Comparison of ENCODE assay signal across 20 cellular contexts in the genomic region with DNA sequence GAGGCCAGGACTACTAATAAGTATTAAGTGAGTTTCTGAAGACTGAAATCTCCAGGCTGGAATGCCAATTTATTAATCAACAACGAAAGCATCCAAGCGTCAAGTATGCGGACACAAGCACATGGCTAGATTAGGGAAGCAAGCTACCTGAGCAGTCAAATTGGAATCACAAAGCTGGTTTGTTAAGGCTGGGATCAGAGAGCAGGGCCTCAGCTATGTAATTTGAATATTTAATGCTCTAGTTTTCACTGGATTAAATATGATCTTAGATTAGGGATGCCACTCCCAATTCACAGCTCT. TPM values are rescaled to one million over a fixed set of nuclear protein-coding genes. Genes with fewer than 3 reads are reported as not detected.
DNase-seq lines count a peak whose midpoint lies in the region; ATAC-seq, FAIRE-seq and TF ChIP-seq lines count a peak whose summit lies in the region.
"Had no signal": no experiment of that assay in that cellular context is flagged by ENCODE, and none has a peak within 500 bp of the region (broad histone marks: within the 10 kb centered on the region; RNA-seq: fewer than 3 reads in every experiment).

No MANE protein-coding gene starts in this region.

- H3K4me1 Mint-ChIP-seq in activated CD8-positive, alpha-beta T cell treated with anti-CD3 and anti-CD28 coated beads for 36 hours (ENCODE audit: low read depth): peaks cover 14% of the 10 kb centered on the region
- H3K4me1 Mint-ChIP-seq in activated CD8-positive, alpha-beta T cell treated with anti-CD3 and anti-CD28 coated beads, Interleukin-2, amount 10 ng/mL, durations not matched to agents 7 days and 5 days (ENCODE audit: low read depth): no peaks in the 10 kb centered on the region
- peaks cover 33% of the 10 kb centered on the region for H3K4me1 Mint-ChIP-seq in activated CD4-positive, alpha-beta memory T cell treated with anti-CD3 and anti-CD28 coated beads for 36 hours (ENCODE audit: low read depth)

- H3K9me3 Mint-ChIP-seq in activated CD8-positive, alpha-beta T cell treated with anti-CD3 and anti-CD28 coated beads for 36 hours: no peaks in the 10 kb centered on the region
- H3K9me3 Mint-ChIP-seq in activated CD8-positive, alpha-beta T cell treated with anti-CD3 and anti-CD28 coated beads, Interleukin-2, amount 10 ng/mL, durations not matched to agents 7 days and 5 days (ENCODE audit: insufficient read depth): no peaks in the 10 kb centered on the region
- no peaks in the 10 kb centered on the region for H3K9me3 Mint-ChIP-seq in activated CD4-positive, alpha-beta memory T cell treated with anti-CD3 and anti-CD28 coated beads for 36 hours
- H3K9me3 Mint-ChIP-seq: mesothelial cell of epicardium had no signal

- no peak for TF ChIP-seq CTCF in activated CD8-positive, alpha-beta T cell treated with anti-CD3 and anti-CD28 coated beads for 36 hours (IDR thresholded peaks at IDR 0.05)
- TF ChIP-seq CTCF in kidney epithelial cell (IDR thresholded peaks at IDR 0.05; ENCODE audit: insufficient read depth, low read length, poor library complexity, severe bottlenecking) (no peak), thoracic aorta (IDR thresholded peaks at IDR 0.05) (no peak)

- no peak overlapping the region for H3K4me3 Mint-ChIP-seq in activated CD8-positive, alpha-beta T cell treated with anti-CD3 and anti-CD28 coated beads for 36 hours
- no peak overlapping the region for H3K4me3 Mint-ChIP-seq in activated CD8-positive, alpha-beta T cell treated with anti-CD3 and anti-CD28 coated beads, Interleukin-2, amount 10 ng/mL, durations not matched to agents 7 days and 5 days
- no peak overlapping the region for H3K4me3 Mint-ChIP-seq in activated CD4-positive, alpha-beta memory T cell treated with anti-CD3 and anti-CD28 coated beads for 36 hours
- H3K4me3 Mint-ChIP-seq: mesothelial cell of epicardium had no signal

- peak overlapping the region; percentile 62 to 82 for H3K27ac ChIP-seq in thoracic aorta
- H3K27ac ChIP-seq: WERI-Rb-1 had no signal

- no peaks in the 10 kb centered on the region for H3K27me3 ChIP-seq in kidney epithelial cell (ENCODE audit: control insufficient read depth, insufficient read depth, low read length)
- H3K27me3 ChIP-seq in thoracic aorta (replicated peaks; ENCODE audit: insufficient read depth): no peaks in the 10 kb centered on the region
- H3K27me3 ChIP-seq: Peyer's patch, sigmoid colon, transverse colon had no signal

- intact Hi-C loops in activated CD8-positive, alpha-beta T cell treated with anti-CD3 and anti-CD28 coated beads for 36 hours (cut with micrococcal nuclease): no loop called here
- intact Hi-C loops in activated CD4-positive, alpha-beta memory T cell treated with anti-CD3 and anti-CD28 coated beads for 36 hours (cut with micrococcal nuclease): loop anchor here (10.0 kb wide), 1 partner anchor 985 kb away; a partner anchor contains a TSS

- POLR2A ChIA-PET in activated CD8-positive, alpha-beta T cell treated with anti-CD3 and anti-CD28 coated beads for 36 hours (lab: Charles Lee): no interaction called here
- POLR2A ChIA-PET in activated CD8-positive, alpha-beta T cell treated with anti-CD3 and anti-CD28 coated beads, Interleukin-2, amount 10 ng/mL, durations not matched to agents 7 days and 5 days (lab: Charles Lee): no interaction called here
- POLR2A ChIA-PET in activated CD4-positive, alpha-beta memory T cell treated with anti-CD3 and anti-CD28 coated beads for 36 hours (lab: Charles Lee): interaction anchor here (1.0 to 2.1 kb wide), 4 partner anchors 12 to 36 kb away, joined by 3 to 9 read pairs (median 8); no protein-coding TSS in a partner anchor

- ATAC-seq in activated CD8-positive, alpha-beta T cell treated with anti-CD3 and anti-CD28 coated beads for 36 hours: no peak
- ATAC-seq in activated CD8-positive, alpha-beta T cell treated with anti-CD3 and anti-CD28 coated beads, Interleukin-2, amount 10 ng/mL, durations not matched to agents 7 days and 5 days: no peak
- ATAC-seq in thoracic aorta (ENCODE audit: insufficient number of reproducible peaks, low FRiP score, low read depth) (no peak), HG02981 (IDR thresholded peaks at IDR 0.05; ENCODE audit: unreplicated experiment) (no peak)

- no peaks in the 10 kb centered on the region for H3K9me3 ChIP-seq in thoracic aorta
- H3K9me3 ChIP-seq: Peyer's patch, sigmoid colon, transverse colon had no signal

- CTCF ChIA-PET in activated CD8-positive, alpha-beta T cell treated with anti-CD3 and anti-CD28 coated beads for 36 hours (lab: Charles Lee): no interaction called here
- CTCF ChIA-PET in activated CD8-positive, alpha-beta T cell treated with anti-CD3 and anti-CD28 coated beads, Interleukin-2, amount 10 ng/mL, durations not matched to agents 7 days and 5 days (lab: Charles Lee): no interaction called here
- CTCF ChIA-PET in activated CD4-positive, alpha-beta memory T cell treated with anti-CD3 and anti-CD28 coated beads for 36 hours (lab: Charles Lee): interaction anchor here (0.8 to 1.3 kb wide), 3 partner anchors 43 to 71 kb away, joined by 3 read pairs; no protein-coding TSS in a partner anchor

- peaks cover 7% of the 10 kb centered on the region for H3K27me3 Mint-ChIP-seq in activated CD8-positive, alpha-beta T cell treated with anti-CD3 and anti-CD28 coated beads for 36 hours
- peaks cover 4% of the 10 kb centered on the region for H3K27me3 Mint-ChIP-seq in activated CD8-positive, alpha-beta T cell treated with anti-CD3 and anti-CD28 coated beads, Interleukin-2, amount 10 ng/mL, durations not matched to agents 7 days and 5 days (ENCODE audit: low read depth)
- peaks cover 5% of the 10 kb centered on the region for H3K27me3 Mint-ChIP-seq in activated CD4-positive, alpha-beta memory T cell treated with anti-CD3 and anti-CD28 coated beads for 36 hours

- H3K4me3 ChIP-seq in kidney epithelial cell (ENCODE audit: low read depth, low read length) (no peak overlapping the region), thoracic aorta (no peak overlapping the region)
- H3K4me3 ChIP-seq: sigmoid colon, transverse colon had no signal

- H3K4me1 ChIP-seq in thoracic aorta (ENCODE audit: control insufficient read depth in 1 of 2, low read depth in 2 of 2): peaks cover 16 to 17% of the 10 kb centered on the region in 2 donors

- H3K36me3 Mint-ChIP-seq in activated CD8-positive, alpha-beta T cell treated with anti-CD3 and anti-CD28 coated beads for 36 hours (ENCODE audit: low read depth): no peaks in the 10 kb centered on the region
- no peaks in the 10 kb centered on the region for H3K36me3 Mint-ChIP-seq in activated CD8-positive, alpha-beta T cell treated with anti-CD3 and anti-CD28 coated beads, Interleukin-2, amount 10 ng/mL, durations not matched to agents 7 days and 5 days (ENCODE audit: low read depth)
- peaks cover 7% of the 10 kb centered on the region for H3K36me3 Mint-ChIP-seq in activated CD4-positive, alpha-beta memory T cell treated with anti-CD3 and anti-CD28 coated beads for 36 hours
- H3K36me3 Mint-ChIP-seq: CD4-positive, alpha-beta memory T cell; mesothelial cell of epicardium had no signal

- no peak for FAIRE-seq in frontal cortex (lab: Jason Lieb, UNC)
- FAIRE-seq: A204.1 had no signal

- no peaks in the 10 kb centered on the region for H3K36me3 ChIP-seq in kidney epithelial cell (ENCODE audit: control insufficient read depth, insufficient read depth, low read length)
- no peaks in the 10 kb centered on the region for H3K36me3 ChIP-seq in thoracic aorta
- H3K36me3 ChIP-seq: Peyer's patch, sigmoid colon, transverse colon, WERI-Rb-1 had no signal

- no peak for DNase-seq in activated CD8-positive, alpha-beta T cell treated with anti-CD3 and anti-CD28 coated beads for 36 hours
- no peak for DNase-seq in activated CD8-positive, alpha-beta T cell treated with anti-CD3 and anti-CD28 coated beads, Interleukin-2, amount 10 ng/mL, durations not matched to agents 7 days and 5 days
- no peak for DNase-seq in activated CD4-positive, alpha-beta memory T cell treated with anti-CD3 and anti-CD28 coated beads for 36 hours
- peak; percentile 45 for DNase-seq in kidney epithelial cell (ENCODE audit: low read depth)
- DNase-seq in thoracic aorta (ENCODE audit: low spot score): no peak
- no peak for DNase-seq in frontal cortex (ENCODE audit: low spot score in 2 of 2)
- DNase-seq in GM03348 (ENCODE audit: low spot score): no peak
- DNase-seq: activated effector memory CD4-positive, alpha-beta T cell treated with Interleukin-2 at 50 U/mL for 16 hours; cortex of kidney; DND-41; NCI-H1048; NCI-H69; WERI-Rb-1 had no signal

- peak overlapping the region; percentile 3 for H3K27ac Mint-ChIP-seq in activated CD8-positive, alpha-beta T cell treated with anti-CD3 and anti-CD28 coated beads for 36 hours
- H3K27ac Mint-ChIP-seq in activated CD8-positive, alpha-beta T cell treated with anti-CD3 and anti-CD28 coated beads, Interleukin-2, amount 10 ng/mL, durations not matched to agents 7 days and 5 days: no peak overlapping the region
- H3K27ac Mint-ChIP-seq in activated CD4-positive, alpha-beta memory T cell treated with anti-CD3 and anti-CD28 coated beads for 36 hours: peak overlapping the region; percentile 79
- H3K27ac Mint-ChIP-seq: mesothelial cell of epicardium had no signal

RNA-seq across cellular contexts. Expression of a gene that starts 5.7 kb away (rescaled TPM):
- total RNA-seq in activated CD8-positive, alpha-beta T cell treated with anti-CD3 and anti-CD28 coated beads for 36 hours: 1 to 10 TPM; 5.3 to 7.5 TPM
- total RNA-seq in activated CD8-positive, alpha-beta T cell treated with anti-CD3 and anti-CD28 coated beads, Interleukin-2, amount 10 ng/mL, durations not matched to agents 7 days and 5 days: not detected
- total RNA-seq in activated CD4-positive, alpha-beta memory T cell treated with anti-CD3 and anti-CD28 coated beads for 36 hours: 10 to 100 TPM; 72.0 to 74.7 TPM
- total RNA-seq in kidney epithelial cell: 0.68 and 1.0 TPM in 2 replicates
- 10 to 100 TPM in 1 of 2 donors, not detected in 1; 12.1 TPM for total RNA-seq in thoracic aorta
- not detected for total RNA-seq in frontal cortex

RNA-seq across cellular contexts. Expression of a gene that starts 52.1 kb away (rescaled TPM):
- total RNA-seq in activated CD8-positive, alpha-beta T cell treated with anti-CD3 and anti-CD28 coated beads for 36 hours: not detected
- not detected for total RNA-seq in activated CD8-positive, alpha-beta T cell treated with anti-CD3 and anti-CD28 coated beads, Interleukin-2, amount 10 ng/mL, durations not matched to agents 7 days and 5 days
- not detected for total RNA-seq in activated CD4-positive, alpha-beta memory T cell treated with anti-CD3 and anti-CD28 coated beads for 36 hours
- total RNA-seq in kidney epithelial cell: not detected in 2 replicates
- 1 to 10 TPM; 1.1 to 1.2 TPM for total RNA-seq in thoracic aorta
- total RNA-seq in frontal cortex: 1.2 TPM
- total RNA-seq: CD4-positive, alpha-beta memory T cell; mesothelial cell of epicardium; Peyer's patch; sigmoid colon; transverse colon had no signal

Comparison
In these comparisons a context has a peak if more than half of its experiments do, and no peak if none do; other contexts are left out.
1. RNA of a gene that starts 5.7 kb away (total RNA-seq): 72.0 to 74.7 TPM in activated CD4-positive, alpha-beta memory T cell treated with anti-CD3 and anti-CD28 coated beads for 36 hours; 12.1 TPM in thoracic aorta, 5.3 to 7.5 TPM in activated CD8-positive, alpha-beta T cell treated with anti-CD3 and anti-CD28 coated beads for 36 hours, 0.68 to 1.0 TPM in kidney epithelial cell, not detected in activated CD8-positive, alpha-beta T cell treated with anti-CD3 and anti-CD28 coated beads, Interleukin-2, amount 10 ng/mL, durations not matched to agents 7 days and 5 days and not detected in frontal cortex (single experiment); every median in the first group is over 4 times any median in the second.